9 cellular contexts compared by ENCODE assay signal in the genomic region with DNA sequence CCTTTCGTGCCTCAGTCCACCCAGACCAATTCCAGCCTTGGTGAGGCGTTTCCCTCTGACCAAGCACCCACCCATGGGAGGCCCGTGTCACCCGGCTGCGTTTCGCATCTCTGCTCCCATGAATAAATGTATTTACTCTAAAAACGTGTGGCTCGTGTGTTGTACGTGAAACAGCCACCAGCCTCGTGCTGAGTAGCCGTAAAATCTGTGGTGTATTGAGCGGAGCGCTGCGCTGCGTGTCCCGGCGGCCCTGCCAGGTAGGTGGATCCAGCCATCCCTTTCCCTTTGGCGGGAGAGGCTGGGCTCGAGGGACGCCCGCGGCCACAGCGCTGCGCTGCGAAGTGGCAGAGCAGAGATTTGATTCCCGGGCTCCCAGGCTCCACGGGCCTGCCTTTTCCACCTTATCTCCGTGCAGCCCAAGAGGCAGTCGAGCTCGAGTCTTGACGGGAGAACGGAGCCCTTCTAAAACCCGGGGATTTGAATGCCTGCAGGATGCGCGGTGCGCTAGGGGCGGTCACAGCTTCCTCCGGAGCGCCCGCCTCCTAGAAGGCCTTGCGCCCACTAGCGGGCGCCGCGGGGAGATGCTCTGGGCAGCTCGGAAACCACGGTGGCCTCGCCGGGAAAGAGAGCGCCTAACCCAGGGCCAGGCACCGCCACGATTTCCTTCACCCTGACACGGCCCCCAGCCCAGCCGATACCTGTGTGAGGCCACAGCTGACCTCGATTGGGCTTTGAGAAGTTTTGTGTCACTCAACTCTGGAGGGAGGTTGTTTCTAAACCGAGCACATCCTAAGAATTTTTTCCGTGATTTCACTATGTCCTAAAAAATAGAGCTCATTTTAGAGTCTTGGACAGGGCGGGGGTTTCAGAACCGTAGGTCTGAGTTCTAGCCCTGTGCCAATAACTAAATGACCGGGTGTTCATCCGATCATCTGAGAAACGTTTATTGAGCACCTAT. TPM values are rescaled to one million over a fixed set of nuclear protein-coding genes. Genes with fewer than 3 reads are reported as not detected.
DNase-seq lines count a peak whose midpoint lies in the region; ATAC-seq, FAIRE-seq and TF ChIP-seq lines count a peak whose summit lies in the region.
"Had no signal": no experiment of that assay in that cellular context is flagged by ENCODE, and none has a peak within 500 bp of the region (broad histone marks: within the 10 kb centered on the region; RNA-seq: fewer than 3 reads in every experiment).

No MANE protein-coding gene starts in this region.

- ATAC-seq in HG03521 (IDR thresholded peaks at IDR 0.05; ENCODE audit: unreplicated experiment) = peak; percentile 43

- H3K79me2 ChIP-seq in endothelial cell of umbilical vein (ENCODE audit: control insufficient read depth, insufficient read depth, low read length) = peaks cover 10% of the 10 kb centered on the region

- no peaks in the 10 kb centered on the region for H4K20me1 ChIP-seq in endothelial cell of umbilical vein (replicated peaks; ENCODE audit: control insufficient read depth, extremely low read depth, insufficient read depth, low read length)

- H3K4me3 ChIP-seq in endothelial cell of umbilical vein (replicated peaks in 1 of 3; ENCODE audit: insufficient read depth in 1 of 3, low read depth in 1 of 3, low read length in 3 of 3) = peak overlapping the region; percentile 17 to 47 (median 36)
- H3K4me3 ChIP-seq in mononuclear cell (ENCODE audit: low read length) = peak overlapping the region; percentile 53

- H3K4me2 ChIP-seq in endothelial cell of umbilical vein (ENCODE audit: insufficient read depth, low read length) = peak overlapping the region; percentile 47

- H3K27ac ChIP-seq in C4-2B = peak overlapping the region; percentile 60
- H3K27ac ChIP-seq in endothelial cell of umbilical vein (ENCODE audit: insufficient read depth, low read depth, low read length) = no peak overlapping the region

- DNase-seq in GM19240 (ENCODE audit: insufficient read length, low spot score) (peak; percentile 67), NOMO-1 treated with DMSO at 0.1 percent for 48 hours (lab: John Stamatoyannopoulos, UW; ENCODE audit: unreplicated experiment) (peak; percentile 80), endothelial cell of umbilical vein (ENCODE audit: low read depth, low spot score) (peak; percentile 74)
- peak; percentile 40 for DNase-seq in activated CD8-positive, alpha-beta memory T cell treated with anti-CD3 and anti-CD28 coated beads, Interleukin-2, amount 50 U/mL, for 1 hour (ENCODE audit: extremely low read depth)
- DNase-seq in stimulated activated CD8-positive, alpha-beta memory T cell treated with anti-CD3 and anti-CD28 coated beads, Interleukin-2, amount 100 ng/mL, for 48 hours (ENCODE audit: low read depth in 2 of 2) = peak; percentile 76 to 77

- no peaks in the 10 kb centered on the region for H3K9me1 ChIP-seq in endothelial cell of umbilical vein (replicated peaks; ENCODE audit: control insufficient read depth, extremely low read depth, insufficient read depth, low read length)

- TF ChIP-seq CTCF in C4-2B (conservative IDR thresholded peaks at IDR 0.05) (peak; percentile 97), endothelial cell of umbilical vein (IDR thresholded peaks at IDR 0.05; ENCODE audit: extremely low read depth in 1 of 2, insufficient read depth in 1 of 2, low read depth in 1 of 2, low read length in 2 of 2) (peak; percentile 95)

- peak overlapping the region; percentile 85 for H2AFZ ChIP-seq in endothelial cell of umbilical vein (ENCODE audit: low read depth, low read length)

- CTCF ChIA-PET in endothelial cell of umbilical vein (lab: Charles Lee) = interaction anchor here (0.6 to 1.8 kb wide), 16 partner anchors 9 to 399 kb away, joined by 3 to 54 read pairs (median 5); a partner anchor contains a TSS

- H3K36me3 ChIP-seq in endothelial cell of umbilical vein (ENCODE audit: control insufficient read depth in 2 of 2, extremely low read depth in 1 of 2, insufficient read depth in 2 of 2, low read length in 2 of 2) = no peaks in the 10 kb centered on the region

- no peaks in the 10 kb centered on the region for H3K9me3 ChIP-seq in endothelial cell of umbilical vein (replicated peaks; ENCODE audit: control insufficient read depth, insufficient read depth, low read length)
- H3K9me3 ChIP-seq in mononuclear cell (ENCODE audit: low read depth, low read length) = no peaks in the 10 kb centered on the region

- intact Hi-C loops in endothelial cell of umbilical vein (cut with micrococcal nuclease) = loop anchor here (1.0 to 2.0 kb wide), 3 partner anchors 150 to 228 kb away; no protein-coding TSS in a partner anchor

- H3K4me1 ChIP-seq in endothelial cell of umbilical vein (ENCODE audit: control insufficient read depth, extremely low read depth, insufficient read depth, low read length) (peaks cover 6% of the 10 kb centered on the region), mononuclear cell (ENCODE audit: insufficient read depth, low read length) (peaks cover 19% of the 10 kb centered on the region)

- H3K9ac ChIP-seq in endothelial cell of umbilical vein (replicated peaks; ENCODE audit: extremely low read depth, insufficient read depth, low read length) = no peak overlapping the region

- no peak for TF ChIP-seq POLR2A in endothelial cell of umbilical vein (IDR thresholded peaks at IDR 0.05; ENCODE audit: low read depth, low read length)

- BruUV-seq in endothelial cell of umbilical vein (replicated peaks; lab: Mats Ljungman, UMichigan) = no TSS peak

- POLR2A ChIA-PET in endothelial cell of umbilical vein (lab: Charles Lee) = interaction anchor here (0.5 kb wide), 1 partner anchor 399 kb away, joined by 7 read pairs; no protein-coding TSS in a partner anchor

- H3K27me3 ChIP-seq in endothelial cell of umbilical vein (ENCODE audit: control insufficient read depth in 2 of 2, insufficient read depth in 2 of 2, low read length in 2 of 2) = peaks cover 4 to 10% of the 10 kb centered on the region in 2 experiments
- peaks cover 17% of the 10 kb centered on the region for H3K27me3 ChIP-seq in mononuclear cell (ENCODE audit: insufficient read depth, low read length)

- peak; percentile 77 for FAIRE-seq in endothelial cell of umbilical vein (lab: Jason Lieb, UNC)

- dilution Hi-C loops in endothelial cell of umbilical vein (cut with MboI; ENCODE audit: extremely low pct_ligation_motif_present, low sequenced_read_pairs) = no loop called here

TF ChIP-seq in endothelial cell of umbilical vein, 7 proteins besides CTCF, POLR2A, EP300 and RAD21:
- TF ChIP-seq POLR2AphosphoS5 (IDR thresholded peaks at IDR 0.05; ENCODE audit: insufficient read depth, low read depth, low read length) (peak; percentile 30), JUN (IDR thresholded peaks at IDR 0.05; ENCODE audit: borderline replicate concordance, insufficient read depth, insufficient read length, low read depth) (no peak)
TF ChIP-seq in endothelial cell of umbilical vein: peak in this region for 1.

RNA-seq across cellular contexts. Expression of a gene that starts 3.9 kb away (rescaled TPM):
- total RNA-seq in endothelial cell of umbilical vein = 156 and 163 TPM in 2 replicates
- polyA plus RNA-seq in endothelial cell of umbilical vein = 209 and 249 TPM in 2 replicates
- polyA plus RNA-seq in endothelial cell of umbilical vein (2011; cell fraction: cytosol; rRNA removed) = 144 and 160 TPM in 2 replicates
- polyA plus RNA-seq in endothelial cell of umbilical vein (2011; cell fraction: nucleus; rRNA removed) = 143 and 171 TPM in 2 replicates
- polyA plus RNA-seq in endothelial cell of umbilical vein (2012) = 131 and 202 TPM in 2 replicates
- polyA minus RNA-seq in endothelial cell of umbilical vein = 716 and 880 TPM in 2 replicates
- 72.1 TPM for polyA minus RNA-seq in endothelial cell of umbilical vein (2011; cell fraction: cytosol; rRNA and poly(A)+ RNA removed)
- 198 and 272 TPM in 2 replicates for polyA minus RNA-seq in endothelial cell of umbilical vein (2011; cell fraction: nucleus; rRNA and poly(A)+ RNA removed)
- total RNA-seq in mononuclear cell = 40.3 TPM

RNA-seq across cellular contexts. Expression of a gene that starts 15.4 kb away (rescaled TPM):
- total RNA-seq in endothelial cell of umbilical vein (0.11 TPM in 1 of 2 replicates, not detected in the other), mononuclear cell (not detected)
- polyA plus RNA-seq in endothelial cell of umbilical vein = 0.01 and 0.02 TPM in 2 replicates
- polyA plus RNA-seq in endothelial cell of umbilical vein (2011; cell fraction: cytosol; rRNA removed) = 0.06 TPM in 1 of 2 replicates, not detected in the other
- 0.04 TPM in 1 of 2 replicates, not detected in the other for polyA plus RNA-seq in endothelial cell of umbilical vein (2011; cell fraction: nucleus; rRNA removed)
- polyA plus RNA-seq in endothelial cell of umbilical vein (2012) = 0.05 TPM in 1 of 2 replicates, not detected in the other
- not detected in 2 replicates for polyA minus RNA-seq in endothelial cell of umbilical vein
- not detected for polyA minus RNA-seq in endothelial cell of umbilical vein (2011; cell fraction: cytosol; rRNA and poly(A)+ RNA removed)
- not detected in 2 replicates for polyA minus RNA-seq in endothelial cell of umbilical vein (2011; cell fraction: nucleus; rRNA and poly(A)+ RNA removed)

RNA-seq across cellular contexts. Expression of a gene that starts 56.9 kb away (rescaled TPM):
- total RNA-seq in endothelial cell of umbilical vein (not detected in 2 replicates), mononuclear cell (not detected)
- polyA plus RNA-seq in endothelial cell of umbilical vein = not detected in 2 replicates
- not detected in 2 replicates for polyA plus RNA-seq in endothelial cell of umbilical vein (2011; cell fraction: cytosol; rRNA removed)
- polyA plus RNA-seq in endothelial cell of umbilical vein (2011; cell fraction: nucleus; rRNA removed) = not detected in 2 replicates
- polyA plus RNA-seq in endothelial cell of umbilical vein (2012) = not detected in 2 replicates
- not detected in 2 replicates for polyA minus RNA-seq in endothelial cell of umbilical vein
- not detected for polyA minus RNA-seq in endothelial cell of umbilical vein (2011; cell fraction: cytosol; rRNA and poly(A)+ RNA removed)
- not detected in 2 replicates for polyA minus RNA-seq in endothelial cell of umbilical vein (2011; cell fraction: nucleus; rRNA and poly(A)+ RNA removed)
- total RNA-seq: glomerular endothelial cell had no signal
